ENCODE assay signal across 8 cellular contexts in genomic region chr1:152869808-152870419, GRCh38. TPM values are rescaled to one million over a fixed set of nuclear protein-coding genes. Genes with fewer than 3 reads are reported as not detected.
A peak's percentile ranks its signal among the peaks of the same experiment; 100 is the strongest.
DNase-seq lines count a peak whose midpoint lies in the region; ATAC-seq and TF ChIP-seq lines count a peak whose summit lies in the region.

No MANE protein-coding gene starts in this region.

- peak; percentile 26 to 54 for ATAC-seq in activated T-cell treated with anti-CD3 and anti-CD28 coated beads, Interleukin-2, amount 50 U/mL, for 72 hours (replicated peaks in 1 of 2)
- no peak for ATAC-seq in HG03469 (IDR thresholded peaks at IDR 0.05; ENCODE audit: unreplicated experiment)

- no peaks in the 10 kb centered on the region for H3K9me3 Mint-ChIP-seq in activated T-cell treated with anti-CD3 and anti-CD28 coated beads, Interleukin-2, amount 50 U/mL, for 72 hours
- no peaks in the 10 kb centered on the region for H3K9me3 Mint-ChIP-seq in osteocyte (ENCODE audit: unreplicated experiment)

- H3K36me3 ChIP-seq in Peyer's patch (no peaks in the 10 kb centered on the region), tibial artery (no peaks in the 10 kb centered on the region)

- intact Hi-C loops in tibial artery (cut with DNase I; ENCODE audit: low total_unique reads) = no loop called here

- no peak overlapping the region for H3K4me3 Mint-ChIP-seq in activated T-cell treated with anti-CD3 and anti-CD28 coated beads, Interleukin-2, amount 50 U/mL, for 72 hours
- H3K4me3 Mint-ChIP-seq in osteocyte (ENCODE audit: unreplicated experiment) = no peak overlapping the region

- DNase-seq in HuH-7 (ENCODE audit: low spot score) = peak; percentile 59
- peak in 2 of 3 donors; percentile 46 to 81 for DNase-seq in Peyer's patch
- peak; percentile 41 to 61 for DNase-seq in activated T-cell treated with anti-CD3 and anti-CD28 coated beads, Interleukin-2, amount 50 U/mL, for 72 hours
- DNase-seq in foreskin fibroblast = peak; percentile 3 to 63
- no peak for DNase-seq in osteocyte (ENCODE audit: extremely low spot score, unreplicated experiment)
- peak; percentile 67 to 69 for DNase-seq in tibial artery

- H3K27me3 ChIP-seq in Peyer's patch = no peaks in the 10 kb centered on the region
- no peaks in the 10 kb centered on the region for H3K27me3 ChIP-seq in tibial artery

- no peaks in the 10 kb centered on the region for H3K4me1 ChIP-seq in Peyer's patch
- H3K4me1 ChIP-seq in tibial artery = no peaks in the 10 kb centered on the region

- no peaks in the 10 kb centered on the region for H3K36me3 Mint-ChIP-seq in activated T-cell treated with anti-CD3 and anti-CD28 coated beads, Interleukin-2, amount 50 U/mL, for 72 hours (ENCODE audit: insufficient read depth in 2 of 2)
- H3K36me3 Mint-ChIP-seq in osteocyte (ENCODE audit: unreplicated experiment) = no peaks in the 10 kb centered on the region

- no peak overlapping the region for H3K27ac ChIP-seq in Peyer's patch
- no peak overlapping the region for H3K27ac ChIP-seq in tibial artery

- no peak overlapping the region for H3K4me3 ChIP-seq in Peyer's patch
- H3K4me3 ChIP-seq in foreskin fibroblast (ENCODE audit: low read depth in 1 of 2, low read length in 2 of 2) = no peak overlapping the region
- no peak overlapping the region for H3K4me3 ChIP-seq in tibial artery

- TF ChIP-seq POLR2A in Peyer's patch (IDR thresholded peaks at IDR 0.05) = no peak

- H3K9me3 ChIP-seq in Peyer's patch (no peaks in the 10 kb centered on the region), tibial artery (no peaks in the 10 kb centered on the region)

- peak; percentile 80 for TF ChIP-seq CTCF in GM12872 (IDR thresholded peaks at IDR 0.05; ENCODE audit: insufficient read depth, low read depth, low read length)
- peak; percentile 21 to 70 (median 61) for TF ChIP-seq CTCF in Peyer's patch (IDR thresholded peaks at IDR 0.05)
- peak; percentile 70 for TF ChIP-seq CTCF in foreskin fibroblast (IDR thresholded peaks at IDR 0.05; ENCODE audit: low read depth, low read length)
- TF ChIP-seq CTCF in osteocyte (IDR thresholded peaks at IDR 0.05) = peak; percentile 76
- peak; percentile 65 to 72 for TF ChIP-seq CTCF in tibial artery (IDR thresholded peaks at IDR 0.05)

- H3K27ac Mint-ChIP-seq in activated T-cell treated with anti-CD3 and anti-CD28 coated beads, Interleukin-2, amount 50 U/mL, for 72 hours = no peak overlapping the region
- no peak overlapping the region for H3K27ac Mint-ChIP-seq in osteocyte (ENCODE audit: unreplicated experiment)

- peaks cover 11% of the 10 kb centered on the region for H3K27me3 Mint-ChIP-seq in activated T-cell treated with anti-CD3 and anti-CD28 coated beads, Interleukin-2, amount 50 U/mL, for 72 hours (ENCODE audit: low read depth)
- H3K27me3 Mint-ChIP-seq in osteocyte (ENCODE audit: unreplicated experiment) = peaks cover 5% of the 10 kb centered on the region

- H3K4me1 Mint-ChIP-seq in activated T-cell treated with anti-CD3 and anti-CD28 coated beads, Interleukin-2, amount 50 U/mL, for 72 hours (ENCODE audit: low read depth) = no peaks in the 10 kb centered on the region
- H3K4me1 Mint-ChIP-seq in osteocyte (ENCODE audit: unreplicated experiment) = peaks cover 1% of the 10 kb centered on the region

RNA-seq across cellular contexts. Expression of gene SMCP, which starts 8.2 kb away (rescaled TPM):
- total RNA-seq in Peyer's patch = not detected
- not detected for total RNA-seq in activated T-cell treated with anti-CD3 and anti-CD28 coated beads, Interleukin-2, amount 50 U/mL, for 72 hours
- not detected in 2 replicates for total RNA-seq in osteocyte

RNA-seq across cellular contexts. Expression of gene LCE7A, which starts 10.1 kb away (rescaled TPM):
- total RNA-seq in Peyer's patch (not detected), osteocyte (not detected in 2 replicates)
- total RNA-seq in activated T-cell treated with anti-CD3 and anti-CD28 coated beads, Interleukin-2, amount 50 U/mL, for 72 hours = not detected

RNA-seq across cellular contexts. Expression of gene LCE6A, which starts 27.3 kb away (rescaled TPM):
- total RNA-seq in Peyer's patch (not detected), osteocyte (not detected in 2 replicates)
- not detected for total RNA-seq in activated T-cell treated with anti-CD3 and anti-CD28 coated beads, Interleukin-2, amount 50 U/mL, for 72 hours

RNA-seq across cellular contexts. Expression of gene IVL, which starts 38.4 kb away (rescaled TPM):
- total RNA-seq in Peyer's patch (not detected), osteocyte (not detected in 2 replicates)
- not detected for total RNA-seq in activated T-cell treated with anti-CD3 and anti-CD28 coated beads, Interleukin-2, amount 50 U/mL, for 72 hours

RNA-seq across cellular contexts. Expression of gene LCE1A, which starts 42.6 kb away (rescaled TPM):
- total RNA-seq in Peyer's patch = not detected
- total RNA-seq in activated T-cell treated with anti-CD3 and anti-CD28 coated beads, Interleukin-2, amount 50 U/mL, for 72 hours = not detected
- total RNA-seq in osteocyte = not detected in 2 replicates
